Comparison of ENCODE assay signal across 8 cellular contexts in the genomic region with DNA sequence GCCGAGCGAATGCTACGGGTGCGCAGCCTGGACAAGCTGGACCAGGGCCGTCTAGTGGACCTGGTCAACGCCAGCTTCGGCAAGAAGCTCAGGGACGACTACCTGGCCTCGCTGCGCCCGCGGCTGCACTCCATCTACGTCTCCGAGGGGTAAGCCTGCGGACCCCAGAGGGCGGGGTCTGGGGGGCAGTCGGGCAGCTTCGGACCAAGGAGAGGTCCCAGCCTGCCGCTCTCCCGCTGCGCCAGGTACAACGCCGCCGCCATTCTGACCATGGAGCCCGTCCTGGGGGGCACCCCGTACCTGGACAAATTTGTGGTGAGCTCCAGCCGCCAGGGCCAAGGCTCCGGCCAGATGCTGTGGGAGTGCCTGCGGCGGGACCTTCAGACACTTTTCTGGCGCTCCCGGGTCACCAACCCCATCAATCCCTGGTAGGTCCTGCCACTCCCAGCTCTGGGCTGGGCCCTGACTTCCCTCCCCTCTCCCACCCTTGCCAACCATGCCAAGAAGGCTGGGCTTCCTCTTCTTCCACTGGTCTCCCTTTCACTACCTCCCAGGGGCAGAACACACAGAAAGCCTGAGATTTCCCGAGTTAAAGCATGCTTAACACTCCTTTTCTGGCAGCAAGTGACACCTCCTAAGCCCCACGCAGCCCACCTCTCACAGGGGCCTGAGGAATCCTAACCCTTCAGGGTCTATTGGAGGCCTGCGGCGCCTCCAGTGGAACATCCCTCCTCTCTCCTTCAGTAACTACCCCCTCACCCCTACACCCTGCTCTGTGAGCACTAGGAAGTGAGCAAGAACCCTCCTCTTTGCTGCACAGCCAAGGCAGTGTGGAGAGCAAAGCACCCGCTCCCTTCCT. TPM values are rescaled to one million over a fixed set of nuclear protein-coding genes. Genes with fewer than 3 reads are reported as not detected.
DNase-seq lines count a peak whose midpoint lies in the region; ATAC-seq and TF ChIP-seq lines count a peak whose summit lies in the region.

No MANE protein-coding gene starts in this region.

- intact Hi-C loops in body of pancreas (cut with DNase I) (no loop called here), upper lobe of right lung (cut with DNase I) (no loop called here)

- DNase-seq in CD1c-positive myeloid dendritic cell (ENCODE audit: extremely low spot score): peak; percentile 61
- DNase-seq in HL-60 (ENCODE audit: low read depth in 1 of 2, low spot score in 1 of 2): no peak
- DNase-seq in body of pancreas: no peak
- no peak for DNase-seq in upper lobe of right lung
- DNase-seq in stimulated activated CD4-positive, alpha-beta T cell treated with anti-CD3 and anti-CD28 coated beads, Interleukin-4, amount 100 ng/mL, for 1 hour: no peak
- DNase-seq in HEK293T (ENCODE audit: extremely low spot score): no peak

- CTCF ChIA-PET in HEK293T (lab: Yijun Ruan, JAX): interaction anchor here (0.7 to 2.6 kb wide), 8 partner anchors 10 to 93 kb away, joined by 3 to 9 read pairs (median 4); no protein-coding TSS in a partner anchor

- H3K27me3 ChIP-seq in HL-60 (ENCODE audit: insufficient read depth, poor library complexity, severe bottlenecking): peaks cover 39% of the 10 kb centered on the region
- H3K27me3 ChIP-seq in body of pancreas: peaks cover 0 to 14% of the 10 kb centered on the region in 2 donors
- H3K27me3 ChIP-seq in liver (ENCODE audit: control insufficient read depth in 4 of 4, insufficient read depth in 4 of 4, low read length in 3 of 4): no peaks in the 10 kb centered on the region
- H3K27me3 ChIP-seq in upper lobe of right lung: peaks cover 19% of the 10 kb centered on the region

- peak overlapping the region; percentile 49 for H3K4me3 ChIP-seq in HL-60 (replicated peaks; ENCODE audit: insufficient read depth, low read length)
- H3K4me3 ChIP-seq in body of pancreas: peak overlapping the region; percentile 19 to 21
- H3K4me3 ChIP-seq in liver (ENCODE audit: low read depth in 1 of 3, low read length in 3 of 3): peak overlapping the region in 2 of 3 donors; percentile 44 to 81
- peak overlapping the region; percentile 64 for H3K4me3 ChIP-seq in upper lobe of right lung

- ATAC-seq in body of pancreas: no peak
- ATAC-seq in upper lobe of right lung: no peak
- ATAC-seq in GM21529 (IDR thresholded peaks at IDR 0.05; ENCODE audit: unreplicated experiment): no peak

- H3K9ac ChIP-seq in liver (ENCODE audit: low read depth in 1 of 2, low read length in 2 of 2): no peak overlapping the region

- TF ChIP-seq POLR2A in body of pancreas (IDR thresholded peaks at IDR 0.05): no peak

- H3K36me3 ChIP-seq in body of pancreas (replicated peaks in 1 of 2; ENCODE audit: insufficient read depth in 1 of 2, low read depth in 2 of 2) (no peaks in the 10 kb centered on the region), liver (ENCODE audit: control insufficient read depth in 4 of 4, insufficient read depth in 3 of 4, low read depth in 1 of 4, low read length in 3 of 4) (peaks cover 4 to 20% (median 13%) of the 10 kb centered on the region in 4 donors), upper lobe of right lung (peaks cover 15% of the 10 kb centered on the region)

- H3K27ac ChIP-seq in HL-60 (replicated peaks) (no peak overlapping the region), body of pancreas (no peak overlapping the region), liver (ENCODE audit: low read depth in 1 of 2, low read length in 2 of 2) (no peak overlapping the region), upper lobe of right lung (peak overlapping the region; percentile 47)

- TF ChIP-seq RAD21 in liver (IDR thresholded peaks at IDR 0.05): no peak

- peaks cover 39% of the 10 kb centered on the region for H3K4me1 ChIP-seq in body of pancreas
- H3K4me1 ChIP-seq in liver (ENCODE audit: control insufficient read depth in 4 of 4, insufficient read depth in 4 of 4, low read length in 3 of 4): peaks cover 16 to 73% (median 52%) of the 10 kb centered on the region in 4 donors
- peaks cover 31% of the 10 kb centered on the region for H3K4me1 ChIP-seq in upper lobe of right lung

- no peaks in the 10 kb centered on the region for H3K9me3 ChIP-seq in body of pancreas
- no peaks in the 10 kb centered on the region for H3K9me3 ChIP-seq in liver (ENCODE audit: control insufficient read depth in 4 of 4, low read length in 3 of 4)
- H3K9me3 ChIP-seq in upper lobe of right lung: no peaks in the 10 kb centered on the region

- 6 to 21% methylated on average over 12 to 36 of the region's 37 CpGs for WGBS in body of pancreas, 2 donors
- WGBS in liver: 53% methylated on average over 37 of the region's 37 CpGs

- TF ChIP-seq CTCF in HL-60 (IDR thresholded peaks at IDR 0.05; ENCODE audit: insufficient read depth, low read length) (no peak), body of pancreas (IDR thresholded peaks at IDR 0.05) (no peak), liver (IDR thresholded peaks at IDR 0.05; ENCODE audit: low read depth, low read length, missing input control) (no peak), upper lobe of right lung (IDR thresholded peaks at IDR 0.05) (no peak)

- POLR2A ChIA-PET in HEK293T (lab: Yijun Ruan, JAX): interaction anchor here (0.8 to 1.6 kb wide), 5 partner anchors 15 to 161 kb away, joined by 3 to 6 read pairs (median 3); no protein-coding TSS in a partner anchor

TF ChIP-seq in liver, 16 proteins besides CTCF, POLR2A, EP300 and RAD21 (continues in another document):
- TF ChIP-seq, protein P1, sequence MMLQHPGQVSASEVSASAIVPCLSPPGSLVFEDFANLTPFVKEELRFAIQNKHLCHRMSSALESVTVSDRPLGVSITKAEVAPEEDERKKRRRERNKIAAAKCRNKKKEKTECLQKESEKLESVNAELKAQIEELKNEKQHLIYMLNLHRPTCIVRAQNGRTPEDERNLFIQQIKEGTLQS (IDR thresholded peaks at IDR 0.05): no peak
- TF ChIP-seq EGR1 (IDR thresholded peaks at IDR 0.05; ENCODE audit: low read depth in 2 of 2) (no peak), JUND (IDR thresholded peaks at IDR 0.05) (no peak), NR2F2 (IDR thresholded peaks at IDR 0.05) (no peak), GABPA (IDR thresholded peaks at IDR 0.05 in 1 of 2, conservative IDR thresholded peaks at IDR 0.05 in 1 of 2) (no peak)
- TF ChIP-seq, protein P2, sequence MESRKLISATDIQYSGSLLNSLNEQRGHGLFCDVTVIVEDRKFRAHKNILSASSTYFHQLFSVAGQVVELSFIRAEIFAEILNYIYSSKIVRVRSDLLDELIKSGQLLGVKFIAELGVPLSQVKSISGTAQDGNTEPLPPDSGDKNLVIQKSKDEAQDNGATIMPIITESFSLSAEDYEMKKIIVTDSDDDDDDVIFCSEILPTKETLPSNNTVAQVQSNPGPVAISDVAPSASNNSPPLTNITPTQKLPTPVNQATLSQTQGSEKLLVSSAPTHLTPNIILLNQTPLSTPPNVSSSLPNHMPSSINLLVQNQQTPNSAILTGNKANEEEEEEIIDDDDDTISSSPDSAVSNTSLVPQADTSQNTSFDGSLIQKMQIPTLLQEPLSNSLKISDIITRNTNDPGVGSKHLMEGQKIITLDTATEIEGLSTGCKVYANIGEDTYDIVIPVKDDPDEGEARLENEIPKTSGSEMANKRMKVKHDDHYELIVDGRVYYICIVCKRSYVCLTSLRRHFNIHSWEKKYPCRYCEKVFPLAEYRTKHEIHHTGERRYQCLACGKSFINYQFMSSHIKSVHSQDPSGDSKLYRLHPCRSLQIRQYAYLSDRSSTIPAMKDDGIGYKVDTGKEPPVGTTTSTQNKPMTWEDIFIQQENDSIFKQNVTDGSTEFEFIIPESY (IDR thresholded peaks at IDR 0.05): no peak
- TF ChIP-seq, protein P3, sequence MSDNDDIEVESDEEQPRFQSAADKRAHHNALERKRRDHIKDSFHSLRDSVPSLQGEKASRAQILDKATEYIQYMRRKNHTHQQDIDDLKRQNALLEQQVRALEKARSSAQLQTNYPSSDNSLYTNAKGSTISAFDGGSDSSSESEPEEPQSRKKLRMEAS (IDR thresholded peaks at IDR 0.05): no peak

TF ChIP-seq in HEK293T, 16 proteins besides CTCF, POLR2A, EP300 and RAD21:
- no peak for TF ChIP-seq ARNT (IDR thresholded peaks at IDR 0.05)
- no peak for TF ChIP-seq SUZ12 (IDR thresholded peaks at IDR 0.05)
- no peak for TF ChIP-seq ELF4 (IDR thresholded peaks at IDR 0.05)
- no peak for TF ChIP-seq TARDBP (IDR thresholded peaks at IDR 0.05)
TF ChIP-seq in HEK293T: peak in this region for 0.

RNA-seq across cellular contexts. Expression of a gene that starts 3.2 kb away (rescaled TPM):
- total RNA-seq in body of pancreas (1 to 10 TPM in 1 of 2 donors, not detected in 1; 2.1 TPM), liver (10 to 100 TPM; 21.5 to 29.4 TPM), upper lobe of right lung (7.1 TPM)
- 10 to 100 TPM; 27.1 to 29.8 TPM for polyA plus RNA-seq in liver

RNA-seq across cellular contexts. Expression of a gene that starts 7.2 kb away (rescaled TPM):
- 10 to 100 TPM; 22.6 to 26.7 TPM for total RNA-seq in body of pancreas
- total RNA-seq in liver: 10 to 100 TPM; 24.4 to 25.7 TPM
- 10 to 100 TPM; 12.0 to 18.4 TPM for polyA plus RNA-seq in liver
- total RNA-seq in upper lobe of right lung: 27.4 TPM

RNA-seq across cellular contexts. Expression of a gene that starts 53.8 kb away (rescaled TPM):
- not detected for total RNA-seq in body of pancreas
- total RNA-seq in liver: not detected
- polyA plus RNA-seq in liver: under 1 TPM in 1 of 2 donors, not detected in 1; 0.05 TPM
- total RNA-seq in upper lobe of right lung: not detected

RNA-seq across cellular contexts. Expression of a gene that starts 58.9 kb away (rescaled TPM):
- total RNA-seq in body of pancreas: 10 to 100 TPM; 14.8 to 19.4 TPM
- 10 to 100 TPM; 12.1 to 13.6 TPM for total RNA-seq in liver
- polyA plus RNA-seq in liver: 10 to 100 TPM; 16.7 to 31.9 TPM
- total RNA-seq in upper lobe of right lung: 39.8 TPM
